ENCODE assay signal across 27 cellular contexts in genomic region chr1:71930526-71930925, GRCh38.
"Had no signal": no experiment of that assay in that cellular context is flagged by ENCODE, and none has a peak within 500 bp of the region (broad histone marks: within the 10 kb centered on the region; RNA-seq: fewer than 3 reads in every experiment).

No MANE protein-coding gene starts in this region.

- H3K36me3 Mint-ChIP-seq: mesothelial cell of epicardium; naive B cell; natural killer cell treated with Interleukin-12 subunit alpha and Interleukin-12 subunit beta and Interleukin-15 and Interleukin-18, amount 100 ng/mL, for 72 hours; type B pancreatic cell had no signal

- H3K27ac Mint-ChIP-seq: effector memory CD8-positive, alpha-beta T cell; mesothelial cell of epicardium; naive B cell; natural killer cell treated with Interleukin-12 subunit alpha and Interleukin-12 subunit beta and Interleukin-15 and Interleukin-18, amount 100 ng/mL, for 72 hours; type B pancreatic cell had no signal

- H3K9me3 ChIP-seq: mucosa of descending colon, neutrophil, pancreas, right lobe of liver, stomach, thyroid gland had no signal

- H3K27ac ChIP-seq: neutrophil, pancreas, right lobe of liver, stomach, thyroid gland had no signal

- H3K4me2 ChIP-seq: smooth muscle cell had no signal

- H3K9me3 Mint-ChIP-seq: mesothelial cell of epicardium; naive B cell; natural killer cell treated with Interleukin-12 subunit alpha and Interleukin-12 subunit beta and Interleukin-15 and Interleukin-18, amount 100 ng/mL, for 72 hours; type B pancreatic cell had no signal

- H3K36me3 ChIP-seq: neutrophil, pancreas, right lobe of liver, stomach, thyroid gland had no signal

- H3K4me3 ChIP-seq: lung, mucosa of descending colon, pancreas, right lobe of liver, smooth muscle cell, stomach, thyroid gland had no signal

- DNase-seq: cerebellar nuclear complex; cortex of kidney; effector memory CD8-positive, alpha-beta T cell; head of caudate nucleus; kidney; mesenchymal stem cell; mucosa of descending colon; naive B cell; pancreas; right lobe of liver; stimulated activated CD4-positive, alpha-beta T cell treated with anti-CD3 and anti-CD28 coated beads, Interleukin-12 subunit alpha, Interleukin-12 subunit beta, amount 100 ng/mL, for 4 hours; stimulated activated CD4-positive, alpha-beta T cell treated with anti-CD3 and anti-CD28 coated beads, Interleukin-1b, Interleukin-23, amount 100 ng/mL, for 48 hours; stimulated activated CD4-positive, alpha-beta T cell treated with anti-CD3 and anti-CD28 coated beads, Interleukin-4, amount 100 ng/mL, for 1 hour; stimulated activated CD8-positive, alpha-beta memory T cell treated with anti-CD3 and anti-CD28 coated beads, Interleukin-4, amount 100 ng/mL, for 48 hours; stimulated activated naive CD4-positive, alpha-beta T cell treated with Interleukin-2 at 50 U/mL for 16 hours; stomach; thyroid gland had no signal

- FAIRE-seq: endometrium, frontal cortex, kidney, pancreas had no signal

- H3K4me1 Mint-ChIP-seq: mesothelial cell of epicardium, naive B cell, neural crest cell had no signal

- H3K27me3 ChIP-seq: neutrophil, pancreas, right lobe of liver, stomach, thyroid gland had no signal

- H3K4me3 Mint-ChIP-seq: effector memory CD8-positive, alpha-beta T cell; mesothelial cell of epicardium; naive B cell; natural killer cell treated with Interleukin-12 subunit alpha and Interleukin-12 subunit beta and Interleukin-15 and Interleukin-18, amount 100 ng/mL, for 72 hours; neural crest cell; type B pancreatic cell had no signal

- ATAC-seq: effector memory CD8-positive, alpha-beta T cell; left lobe of liver; mucosa of descending colon; natural killer cell treated with Interleukin-12 subunit alpha and Interleukin-12 subunit beta and Interleukin-15 and Interleukin-18, amount 100 ng/mL, for 72 hours; pancreas; right lobe of liver had no signal

- H3K27me3 Mint-ChIP-seq: effector memory CD8-positive, alpha-beta T cell; naive B cell; natural killer cell treated with Interleukin-12 subunit alpha and Interleukin-12 subunit beta and Interleukin-15 and Interleukin-18, amount 100 ng/mL, for 72 hours; type B pancreatic cell had no signal

- H3K4me1 ChIP-seq: right lobe of liver, thyroid gland had no signal
